27 cellular contexts compared by ENCODE assay signal in genomic region chr18:29321561-29321960, GRCh38.
"Had no signal": no experiment of that assay in that cellular context is flagged by ENCODE, and none has a peak within 500 bp of the region (broad histone marks: within the 10 kb centered on the region; RNA-seq: fewer than 3 reads in every experiment).

No MANE protein-coding gene starts in this region.

- H3K9me3 ChIP-seq: right atrium auricular region, uterus had no signal

- DNase-seq: activated B cell treated with CpG ODN at 0.5 μM for 24 hours; activated CD4-positive, alpha-beta T cell treated with anti-CD3 and anti-CD28 coated beads, Interleukin-2, amount 50 U/mL, for 1 hour; activated CD8-positive, alpha-beta T cell treated with anti-CD3 and anti-CD28 coated beads for 36 hours; activated gamma-delta T cell treated with Interleukin-2 at 50 U/mL for 16 hours; activated T-cell treated with anti-CD3 and anti-CD28 coated beads, Interleukin-2, amount 50 U/mL, for 4 hours; anterior cingulate cortex; cerebellar nuclear complex; dorsolateral prefrontal cortex; effector memory CD4-positive, alpha-beta T cell; foreskin keratinocyte; left cardiac atrium; left ventricle myocardium superior; mucosa of descending colon; stimulated activated CD4-positive, alpha-beta T cell treated with anti-CD3 and anti-CD28 coated beads, Interleukin-1b, Interleukin-23, amount 100 ng/mL, for 48 hours; stimulated activated CD4-positive, alpha-beta T cell treated with anti-CD3 and anti-CD28 coated beads, Interleukin-4, amount 100 ng/mL, for 4 hours; stimulated activated CD8-positive, alpha-beta memory T cell treated with anti-CD3 and anti-CD28 coated beads, Interleukin-4, amount 100 ng/mL, for 48 hours; stimulated activated naive CD8-positive, alpha-beta T cell treated with anti-CD3 and anti-CD28 coated beads, Interleukin-15, amount 100 ng/mL, for 72 hours; substantia nigra; uterus had no signal

- H3K27me3 ChIP-seq: cardiac muscle cell, dorsolateral prefrontal cortex, foreskin keratinocyte, right atrium auricular region, uterus had no signal

- FAIRE-seq: islet of Langerhans had no signal

- ATAC-seq: activated CD8-positive, alpha-beta T cell treated with anti-CD3 and anti-CD28 coated beads for 36 hours; activated T-cell treated with anti-CD3 and anti-CD28 coated beads, Interleukin-2, amount 50 U/mL, for 4 hours; activated T-helper 17 cell treated with anti-CD3 and anti-CD28 coated beads, Interleukin-2, amount 50 U/mL, for 72 hours; foreskin keratinocyte; left cardiac atrium; left ventricle myocardium superior; mucosa of descending colon; natural killer cell treated with Interleukin-12 subunit alpha and Interleukin-12 subunit beta and Interleukin-15 and Interleukin-18, amount 100 ng/mL, for 72 hours; stimulated activated memory B cell treated with anti-CD40 and anti-IgM and Interleukin-4, amounts not matched to agents 10 μg/mL and 1 μg/mL and 100 μg/mL, for 72 hours; stimulated activated naive CD8-positive, alpha-beta T cell treated with anti-CD3 and anti-CD28 coated beads, Interleukin-15, amount 100 ng/mL, for 72 hours had no signal

- H3K4me1 ChIP-seq: foreskin keratinocyte, right atrium auricular region, uterus had no signal

- H3K36me3 ChIP-seq: cardiac muscle cell, right atrium auricular region, uterus had no signal

- H3K4me3 ChIP-seq: cardiac muscle cell, coronary artery, dorsolateral prefrontal cortex, mucosa of descending colon, right atrium auricular region, smooth muscle cell, uterus had no signal

- H3K27ac ChIP-seq: cardiac muscle cell, coronary artery, dorsolateral prefrontal cortex, foreskin keratinocyte, right atrium auricular region, uterus had no signal
